Comparison of ENCODE assay signal across 22 cellular contexts in the genomic region with DNA sequence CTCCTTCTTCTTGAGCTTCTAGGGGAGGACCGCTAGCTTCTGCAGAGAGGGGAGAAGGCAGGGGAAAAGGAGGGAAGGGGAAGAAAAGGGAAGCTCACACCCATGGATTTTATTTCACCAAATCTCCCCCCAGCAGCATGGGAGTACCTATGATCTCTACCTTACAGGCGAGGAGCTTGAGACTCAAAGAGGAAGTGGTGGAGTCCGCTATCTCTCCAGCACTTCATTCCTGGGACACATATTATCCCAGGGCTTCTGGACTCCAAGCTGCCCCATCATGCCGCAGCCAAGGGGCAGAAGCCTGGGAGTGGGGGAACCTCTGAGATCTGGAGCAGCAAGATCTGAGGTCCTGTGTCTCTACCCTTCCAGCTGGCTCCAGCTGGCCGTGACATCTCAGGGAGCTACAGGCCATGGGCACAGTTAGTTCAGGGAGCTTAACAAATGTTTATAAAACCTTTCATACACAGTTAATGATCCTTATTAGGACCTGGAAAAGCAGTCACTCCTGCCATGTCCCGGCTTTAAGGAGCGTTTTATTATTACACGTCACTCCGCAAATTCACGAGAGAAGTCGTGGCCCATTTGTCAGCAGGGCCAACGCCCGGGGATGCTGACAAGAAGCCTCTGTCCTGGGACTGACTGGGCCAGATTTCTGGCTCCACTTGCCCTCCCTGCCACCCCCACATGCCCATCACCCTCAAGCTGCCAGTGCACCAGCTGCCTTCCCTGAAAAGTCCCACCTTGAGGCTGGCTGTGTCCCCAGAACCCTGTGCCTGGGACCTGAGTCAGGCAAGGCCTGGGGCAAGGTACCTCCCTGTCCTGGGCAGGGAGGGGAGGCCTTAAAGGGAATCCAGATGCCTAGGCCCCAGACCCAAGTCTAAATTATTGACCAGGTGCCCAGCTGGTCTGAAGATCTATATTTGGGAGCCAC.
A peak's percentile ranks its signal among the peaks of the same experiment; 100 is the strongest.
DNase-seq lines count a peak whose midpoint lies in the region; ATAC-seq, FAIRE-seq and TF ChIP-seq lines count a peak whose summit lies in the region.
"Had no signal": no experiment of that assay in that cellular context is flagged by ENCODE, and none has a peak within 500 bp of the region (broad histone marks: within the 10 kb centered on the region; RNA-seq: fewer than 3 reads in every experiment).

No MANE protein-coding gene starts in this region.

- TF ChIP-seq CTCF in HCT116 (IDR thresholded peaks at IDR 0.05 in 2 of 3, conservative IDR thresholded peaks at IDR 0.05 in 1 of 3; ENCODE audit: borderline replicate concordance in 1 of 3, insufficient read depth in 1 of 3, low read depth in 2 of 3, low read length in 2 of 3), result no peak
- no peak for TF ChIP-seq CTCF in brain (conservative IDR thresholded peaks at IDR 0.05)
- TF ChIP-seq CTCF in left lung (IDR thresholded peaks at IDR 0.05), result no peak

- FAIRE-seq in frontal cortex (lab: Jason Lieb, UNC), result no peak
- FAIRE-seq: astrocyte had no signal

- H3K9me3 Mint-ChIP-seq in brain, result peaks cover 0 to 3% (median 0%) of the 10 kb centered on the region in 5 experiments
- H3K9me3 Mint-ChIP-seq: activated CD4-positive, alpha-beta memory T cell treated with anti-CD3 and anti-CD28 coated beads for 36 hours; activated naive CD4-positive, alpha-beta T cell treated with anti-CD3 and anti-CD28 coated beads, Interleukin-2, amount 50 U/mL, for 72 hours; activated T-helper 17 cell treated with anti-CD3 and anti-CD28 coated beads, Interleukin-2, amount 50 U/mL, for 72 hours had no signal

- CTCF ChIA-PET in HCT116 (lab: Charles Lee), result no interaction called here

- no peaks in the 10 kb centered on the region for H3K79me2 ChIP-seq in HCT116 (ENCODE audit: insufficient read depth, low read length)

- H3K4me1 Mint-ChIP-seq in brain, result peaks cover 52% of the 10 kb centered on the region
- H3K4me1 Mint-ChIP-seq: activated T-helper 17 cell treated with anti-CD3 and anti-CD28 coated beads, Interleukin-2, amount 50 U/mL, for 72 hours had no signal

- TF ChIP-seq RAD21 in HCT116 (IDR thresholded peaks at IDR 0.05; ENCODE audit: low read depth), result no peak

- peak overlapping the region; percentile 20; the same call in 1 of the 2 replicates for H3K4me2 ChIP-seq in HCT116 (ENCODE audit: low read length)

- H3K4me3 Mint-ChIP-seq in brain, result no peak overlapping the region
- H3K4me3 Mint-ChIP-seq: activated CD4-positive, alpha-beta memory T cell treated with anti-CD3 and anti-CD28 coated beads for 36 hours; activated T-helper 17 cell treated with anti-CD3 and anti-CD28 coated beads, Interleukin-2, amount 50 U/mL, for 72 hours had no signal

- H3K9ac ChIP-seq in HCT116 (ENCODE audit: low read length) (no peak overlapping the region), skeletal muscle tissue (ENCODE audit: low read depth in 1 of 3, low read length in 3 of 3) (peak overlapping the region in 2 of 3 donors; percentile 47 to 54)

- no peak overlapping the region for H2AFZ ChIP-seq in HCT116 (ENCODE audit: low read depth, low read length, poor library complexity, severe bottlenecking)

- peaks cover 4% of the 10 kb centered on the region for H3K27me3 Mint-ChIP-seq in brain
- H3K27me3 Mint-ChIP-seq: activated CD4-positive, alpha-beta memory T cell treated with anti-CD3 and anti-CD28 coated beads for 36 hours; activated T-helper 17 cell treated with anti-CD3 and anti-CD28 coated beads, Interleukin-2, amount 50 U/mL, for 72 hours had no signal

- TF ChIP-seq POLR2A in HCT116 (IDR thresholded peaks at IDR 0.05; ENCODE audit: borderline replicate concordance, extremely low read depth, insufficient read depth, insufficient read length), result no peak

- H3K4me3 ChIP-seq in HCT116 (replicated peaks in 1 of 2; ENCODE audit: low read depth in 1 of 2, low read length in 2 of 2) (no peak overlapping the region), left lung (no peak overlapping the region), skeletal muscle tissue (ENCODE audit: low read length in 3 of 3) (no peak overlapping the region)

- RAD21 ChIA-PET in HCT116 (lab: Charles Lee; ENCODE audit: low non-redundant PET in 1 of 2, low total read pairs in 2 of 2, uncharacterized antibody in 2 of 2, unreplicated experiment in 2 of 2), result no interaction called here

- no peaks in the 10 kb centered on the region for H3K9me2 ChIP-seq in HCT116 (ENCODE audit: insufficient read depth)

- ATAC-seq in HCT116 (no peak), left lung (no peak), GM21786 (IDR thresholded peaks at IDR 0.05; ENCODE audit: unreplicated experiment) (no peak), HG03469 (IDR thresholded peaks at IDR 0.05; ENCODE audit: unreplicated experiment) (no peak), HG03520 (IDR thresholded peaks at IDR 0.05; ENCODE audit: unreplicated experiment) (no peak)

- DNase-seq in HCT116 (ENCODE audit: low read depth, low spot score) (no peak), left lung (no peak), frontal cortex (ENCODE audit: low spot score in 2 of 2) (no peak)
- DNase-seq: activated CD8-positive, alpha-beta memory T cell treated with anti-CD3 and anti-CD28 coated beads, Interleukin-2, amount 50 U/mL, for 48 hours; BE2C; central memory CD4-positive, alpha-beta T cell; MM.1S; NCI-H1417 treated with DMSO at 0.1 percent for 48 hours; NCI-H2107; NCI-H510A treated with DMSO at 0.1 percent for 48 hours; SIG-M5; stimulated activated CD4-positive, alpha-beta T cell treated with anti-CD3 and anti-CD28 coated beads, Interleukin-1b, Interleukin-23, amount 100 ng/mL, for 48 hours had no signal

- H3K36me3 ChIP-seq in HCT116 (ENCODE audit: control insufficient read depth in 1 of 2, insufficient read depth in 2 of 2, low read length in 2 of 2) (no peaks in the 10 kb centered on the region), left lung (no peaks in the 10 kb centered on the region), skeletal muscle tissue (ENCODE audit: control insufficient read depth in 3 of 3, insufficient read depth in 3 of 3, low read length in 3 of 3) (no peaks in the 10 kb centered on the region)
- H3K36me3 ChIP-seq: BE2C had no signal

- intact Hi-C loops in HCT116 (cut with micrococcal nuclease), result loop anchor here (5.0 kb wide), 1 partner anchor 261 kb away; no protein-coding TSS in a partner anchor
- intact Hi-C loops in left lung (cut with DNase I), result no loop called here

- H3K9me3 ChIP-seq in HCT116 (ENCODE audit: control insufficient read depth in 1 of 2, insufficient read depth in 1 of 2, low read depth in 1 of 2, low read length in 2 of 2), result no peaks in the 10 kb centered on the region
- H3K9me3 ChIP-seq in left lung, result no peaks in the 10 kb centered on the region
- H3K9me3 ChIP-seq in skeletal muscle tissue (ENCODE audit: control insufficient read depth in 3 of 3, low read length in 3 of 3), result no peaks in the 10 kb centered on the region
- H3K9me3 ChIP-seq: BE2C had no signal

- H3K27ac ChIP-seq in HCT116 (ENCODE audit: low read depth, low read length) (no peak overlapping the region), left lung (peak overlapping the region; percentile 4 to 57), skeletal muscle tissue (ENCODE audit: low read depth, low read length) (peak overlapping the region; percentile 19)

- H3K4me1 ChIP-seq in HCT116 (ENCODE audit: control insufficient read depth in 1 of 2, insufficient read depth in 2 of 2, low read length in 2 of 2) (peaks cover 5 to 36% of the 10 kb centered on the region in 2 experiments), left lung (peaks cover 0 to 43% of the 10 kb centered on the region in 2 donors), skeletal muscle tissue (ENCODE audit: control insufficient read depth in 3 of 3, insufficient read depth in 3 of 3, low read length in 3 of 3) (peaks cover 23 to 28% (median 27%) of the 10 kb centered on the region in 3 donors)

- H3K27me3 ChIP-seq in HCT116 (ENCODE audit: insufficient read depth, low read length) (no peaks in the 10 kb centered on the region), left lung (no peaks in the 10 kb centered on the region), skeletal muscle tissue (ENCODE audit: control insufficient read depth in 3 of 3, insufficient read depth in 3 of 3, low read length in 3 of 3) (no peaks in the 10 kb centered on the region)
- H3K27me3 ChIP-seq: BE2C had no signal

- no peaks in the 10 kb centered on the region for H4K20me1 ChIP-seq in HCT116 (ENCODE audit: insufficient read depth)

- H3K36me3 Mint-ChIP-seq in brain, result no peaks in the 10 kb centered on the region
- H3K36me3 Mint-ChIP-seq: activated CD4-positive, alpha-beta memory T cell treated with anti-CD3 and anti-CD28 coated beads for 36 hours; activated naive CD4-positive, alpha-beta T cell treated with anti-CD3 and anti-CD28 coated beads, Interleukin-2, amount 50 U/mL, for 72 hours had no signal

- H3K27ac Mint-ChIP-seq in brain, result peak overlapping the region in 3 of 5 experiments; percentile 47 to 73 (median 58)
- H3K27ac Mint-ChIP-seq: activated CD4-positive, alpha-beta memory T cell treated with anti-CD3 and anti-CD28 coated beads for 36 hours; activated naive CD4-positive, alpha-beta T cell treated with anti-CD3 and anti-CD28 coated beads, Interleukin-2, amount 50 U/mL, for 72 hours; activated T-helper 17 cell treated with anti-CD3 and anti-CD28 coated beads, Interleukin-2, amount 50 U/mL, for 72 hours; progenitor cell of endocrine pancreas had no signal

- POLR2A ChIA-PET in HCT116 (lab: Charles Lee), result interaction anchor here (1.0 kb wide), 1 partner anchor 38 kb away, joined by 4 read pairs; no protein-coding TSS in a partner anchor

- BruUV-seq in HCT116 (replicated peaks; lab: Mats Ljungman, UMichigan), result no TSS peak

TF ChIP-seq in HCT116, 20 proteins besides CTCF, POLR2A, EP300 and RAD21 (continues in another document):
- TF ChIP-seq ZNF274 (IDR thresholded peaks at IDR 0.05; ENCODE audit: low read depth, low read length) (no peak), EZH2phosphoT487 (IDR thresholded peaks at IDR 0.05; ENCODE audit: borderline replicate concordance) (no peak)
- TF ChIP-seq, protein P1, sequence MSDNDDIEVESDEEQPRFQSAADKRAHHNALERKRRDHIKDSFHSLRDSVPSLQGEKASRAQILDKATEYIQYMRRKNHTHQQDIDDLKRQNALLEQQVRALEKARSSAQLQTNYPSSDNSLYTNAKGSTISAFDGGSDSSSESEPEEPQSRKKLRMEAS (IDR thresholded peaks at IDR 0.05), result no peak
- TF ChIP-seq, protein P2, sequence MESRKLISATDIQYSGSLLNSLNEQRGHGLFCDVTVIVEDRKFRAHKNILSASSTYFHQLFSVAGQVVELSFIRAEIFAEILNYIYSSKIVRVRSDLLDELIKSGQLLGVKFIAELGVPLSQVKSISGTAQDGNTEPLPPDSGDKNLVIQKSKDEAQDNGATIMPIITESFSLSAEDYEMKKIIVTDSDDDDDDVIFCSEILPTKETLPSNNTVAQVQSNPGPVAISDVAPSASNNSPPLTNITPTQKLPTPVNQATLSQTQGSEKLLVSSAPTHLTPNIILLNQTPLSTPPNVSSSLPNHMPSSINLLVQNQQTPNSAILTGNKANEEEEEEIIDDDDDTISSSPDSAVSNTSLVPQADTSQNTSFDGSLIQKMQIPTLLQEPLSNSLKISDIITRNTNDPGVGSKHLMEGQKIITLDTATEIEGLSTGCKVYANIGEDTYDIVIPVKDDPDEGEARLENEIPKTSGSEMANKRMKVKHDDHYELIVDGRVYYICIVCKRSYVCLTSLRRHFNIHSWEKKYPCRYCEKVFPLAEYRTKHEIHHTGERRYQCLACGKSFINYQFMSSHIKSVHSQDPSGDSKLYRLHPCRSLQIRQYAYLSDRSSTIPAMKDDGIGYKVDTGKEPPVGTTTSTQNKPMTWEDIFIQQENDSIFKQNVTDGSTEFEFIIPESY (IDR thresholded peaks at IDR 0.05; ENCODE audit: extremely low read depth, insufficient replicate concordance, low read length), result no peak
